11 cellular contexts compared by ENCODE assay signal in genomic region chr10:60955321-60955720, GRCh38. TPM values are rescaled to one million over a fixed set of nuclear protein-coding genes. Genes with fewer than 3 reads are reported as not detected.
"Had no signal": no experiment of that assay in that cellular context is flagged by ENCODE, and none has a peak within 500 bp of the region (broad histone marks: within the 10 kb centered on the region; RNA-seq: fewer than 3 reads in every experiment).

No MANE protein-coding gene starts in this region.

- H3K4me3 ChIP-seq: heart right ventricle, thyroid gland, uterus had no signal

- H3K4me3 Mint-ChIP-seq: activated CD4-positive, alpha-beta memory T cell treated with anti-CD3 and anti-CD28 coated beads for 36 hours; activated naive CD8-positive, alpha-beta T cell; activated T-cell treated with anti-CD3 and anti-CD28 coated beads, Interleukin-2, amount 50 U/mL, for 4 hours had no signal

- H3K9me3 Mint-ChIP-seq: activated CD4-positive, alpha-beta memory T cell treated with anti-CD3 and anti-CD28 coated beads for 36 hours; activated T-cell treated with anti-CD3 and anti-CD28 coated beads, Interleukin-2, amount 50 U/mL, for 4 hours had no signal

- H3K36me3 Mint-ChIP-seq: activated CD4-positive, alpha-beta memory T cell treated with anti-CD3 and anti-CD28 coated beads for 36 hours; activated naive CD8-positive, alpha-beta T cell had no signal

- H3K27me3 ChIP-seq: heart right ventricle, thyroid gland, uterus had no signal

- DNase-seq: activated CD4-positive, alpha-beta memory T cell treated with anti-CD3 and anti-CD28 coated beads for 36 hours; activated CD4-positive, CD25-positive, alpha-beta regulatory T cell treated with anti-CD3 and anti-CD28 coated beads, Interleukin-2, amount 50 U/mL, for 72 hours; activated gamma-delta T cell; activated T-cell treated with anti-CD3 and anti-CD28 coated beads, Interleukin-2, amount 50 U/mL, for 4 hours; anterior cingulate cortex; heart right ventricle; islet precursor cell; left ventricle myocardium superior; thyroid gland; uterus had no signal

- H3K4me1 ChIP-seq: thyroid gland, uterus had no signal

- ATAC-seq: activated T-cell treated with anti-CD3 and anti-CD28 coated beads, Interleukin-2, amount 50 U/mL, for 4 hours; heart right ventricle; left ventricle myocardium superior had no signal

- H3K36me3 ChIP-seq: heart right ventricle, thyroid gland, uterus had no signal

- H3K27ac ChIP-seq: heart right ventricle, thyroid gland, uterus had no signal

- H3K9me3 ChIP-seq: heart right ventricle, thyroid gland, uterus had no signal

- H3K27ac Mint-ChIP-seq: activated CD4-positive, alpha-beta memory T cell treated with anti-CD3 and anti-CD28 coated beads for 36 hours; activated naive CD8-positive, alpha-beta T cell had no signal

RNA-seq across cellular contexts. Expression of gene RHOBTB1, which starts 11.3 kb away (rescaled TPM):
- total RNA-seq: activated CD4-positive, alpha-beta memory T cell treated with anti-CD3 and anti-CD28 coated beads for 36 hours had no signal
